ENCODE assay signal across 27 cellular contexts in the genomic region with DNA sequence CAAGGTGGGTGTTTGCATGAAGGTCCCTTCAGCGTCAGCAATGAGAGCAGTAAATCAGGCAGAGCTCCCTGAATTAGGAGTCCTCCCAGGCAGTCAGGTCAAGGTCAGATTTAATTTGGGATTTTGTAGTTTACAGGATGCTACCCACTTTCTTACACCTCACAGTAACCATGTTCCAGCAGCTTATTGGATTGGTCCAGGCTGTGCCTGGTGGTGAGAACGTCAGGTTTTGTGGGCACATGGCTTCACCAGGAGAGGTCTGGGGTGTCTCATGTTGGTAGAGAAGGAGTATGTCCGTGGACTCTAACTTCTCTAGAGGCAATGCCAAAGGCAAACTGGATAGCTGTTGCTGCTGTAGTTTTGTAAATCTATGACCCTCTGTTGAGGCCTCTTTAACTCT.
DNase-seq lines count a peak whose midpoint lies in the region; ATAC-seq, FAIRE-seq and TF ChIP-seq lines count a peak whose summit lies in the region.
"Had no signal": no experiment of that assay in that cellular context is flagged by ENCODE, and none has a peak within 500 bp of the region (broad histone marks: within the 10 kb centered on the region; RNA-seq: fewer than 3 reads in every experiment).

No MANE protein-coding gene starts in this region.

- FAIRE-seq in urothelium cell line (lab: Jason Lieb, UNC): peak; percentile 53
- FAIRE-seq: A204.1, GM12878, GM12892, GM18507 had no signal

- H3K9me3 Mint-ChIP-seq in nephron: no peaks in the 10 kb centered on the region
- H3K9me3 Mint-ChIP-seq: CD4-positive, alpha-beta T cell; CD8-positive, alpha-beta T cell had no signal

- no peak overlapping the region for H3K4me2 ChIP-seq in smooth muscle cell

- H3K27me3 Mint-ChIP-seq in nephron (ENCODE audit: low read depth): no peaks in the 10 kb centered on the region

- no peaks in the 10 kb centered on the region for H3F3A ChIP-seq in smooth muscle cell (ENCODE audit: low read depth)

- H3K27me3 ChIP-seq in left ventricle myocardium inferior (ENCODE audit: low read depth): no peaks in the 10 kb centered on the region
- no peaks in the 10 kb centered on the region for H3K27me3 ChIP-seq in rectal smooth muscle tissue (ENCODE audit: control insufficient read depth, insufficient read depth, low read length)
- H3K27me3 ChIP-seq in smooth muscle cell (ENCODE audit: low read depth): no peaks in the 10 kb centered on the region
- H3K27me3 ChIP-seq: BLaER1 treated with 17β-estradiol and CSF1 and Interleukin-3, amounts not matched to agents 10 nM and 100 nM had no signal

- intact Hi-C loops in left ventricle myocardium inferior (cut with micrococcal nuclease) (no loop called here), Right ventricle myocardium superior (cut with DNase I) (no loop called here)

- H2AFZ ChIP-seq in smooth muscle cell (ENCODE audit: low read depth): no peak overlapping the region

- no peak overlapping the region for H3K4me3 Mint-ChIP-seq in nephron
- H3K4me3 Mint-ChIP-seq: B cell; CD4-positive, alpha-beta T cell; CD8-positive, alpha-beta T cell had no signal

- H3K27ac ChIP-seq in left ventricle myocardium inferior (replicated peaks) (peak overlapping the region; percentile 81), rectal smooth muscle tissue (ENCODE audit: low read depth, low read length) (peak overlapping the region; percentile 47), smooth muscle cell (ENCODE audit: low read depth) (no peak overlapping the region)
- H3K27ac ChIP-seq: BLaER1 treated with 17β-estradiol and CSF1 and Interleukin-3, amounts not matched to agents 10 nM and 100 nM; C4-2B had no signal

- 96% methylated on average over 3 of the region's 3 CpGs for WGBS in smooth muscle cell (ENCODE audit: low lambda C conversion rate)

- TF ChIP-seq CTCF in left ventricle myocardium inferior (IDR thresholded peaks at IDR 0.05; ENCODE audit: borderline replicate concordance) (no peak), nephron (IDR thresholded peaks at IDR 0.05; ENCODE audit: unreplicated experiment in 3 of 3) (no peak), smooth muscle cell (IDR thresholded peaks at IDR 0.05; ENCODE audit: borderline replicate concordance, insufficient read depth, poor library complexity, severe bottlenecking) (no peak)

- DNase-seq in left ventricle myocardium inferior: no peak
- DNase-seq in Right ventricle myocardium superior: no peak
- DNase-seq in urothelium cell line (ENCODE audit: low spot score): no peak
- no peak for DNase-seq in OCI-M1 (lab: John Stamatoyannopoulos, UW)
- no peak for DNase-seq in AG20443 (ENCODE audit: low spot score)
- no peak for DNase-seq in smooth muscle cell (lab: John Stamatoyannopoulos, UW; ENCODE audit: unreplicated experiment)
- DNase-seq: 8988T; ACHN; AML-193; CD4-positive, alpha-beta T cell; CD8-positive, alpha-beta T cell; DMS 273 treated with DMSO at 0.1 percent for 48 hours; DMS153; DMS53; DMS79; DND-41; EL; GDM1 had no signal

- H3K9me3 ChIP-seq in left ventricle myocardium inferior (replicated peaks) (no peaks in the 10 kb centered on the region), smooth muscle cell (replicated peaks; ENCODE audit: low read depth) (no peaks in the 10 kb centered on the region)
- H3K9me3 ChIP-seq: BLaER1 treated with 17β-estradiol and CSF1 and Interleukin-3, amounts not matched to agents 10 nM and 100 nM had no signal

- peak overlapping the region; percentile 16 to 39 (median 17) for H3K27ac Mint-ChIP-seq in nephron
- H3K27ac Mint-ChIP-seq: B cell; CD4-positive, alpha-beta T cell; CD8-positive, alpha-beta T cell had no signal

- H3K79me2 ChIP-seq in smooth muscle cell (ENCODE audit: low read depth): no peaks in the 10 kb centered on the region

- H4K20me1 ChIP-seq in smooth muscle cell (ENCODE audit: low read depth): no peaks in the 10 kb centered on the region
- H4K20me1 ChIP-seq: BLaER1 treated with 17β-estradiol and CSF1 and Interleukin-3, amounts not matched to agents 10 nM and 100 nM had no signal

- H3K9ac ChIP-seq in rectal smooth muscle tissue (ENCODE audit: low read length) (no peak overlapping the region), smooth muscle cell (ENCODE audit: low read depth) (no peak overlapping the region)
- H3K9ac ChIP-seq: BLaER1 treated with 17β-estradiol and CSF1 and Interleukin-3, amounts not matched to agents 10 nM and 100 nM had no signal

- H3K4me1 ChIP-seq in left ventricle myocardium inferior (peaks cover 97% of the 10 kb centered on the region), rectal smooth muscle tissue (ENCODE audit: control insufficient read depth, insufficient read depth, low read length) (peaks cover 37% of the 10 kb centered on the region), smooth muscle cell (ENCODE audit: low read depth) (no peaks in the 10 kb centered on the region)

- ATAC-seq in Right ventricle myocardium superior (ENCODE audit: poor library complexity): no peak
- ATAC-seq: CD8-positive, alpha-beta T cell; GM12878 had no signal

- H3K4me3 ChIP-seq in left ventricle myocardium inferior (no peak overlapping the region), rectal smooth muscle tissue (ENCODE audit: low read length) (no peak overlapping the region), smooth muscle cell (no peak overlapping the region)
- H3K4me3 ChIP-seq: BLaER1 treated with 17β-estradiol and CSF1 and Interleukin-3, amounts not matched to agents 10 nM and 100 nM; GM12878 had no signal

- H3K4me1 Mint-ChIP-seq in nephron: peaks cover 36% of the 10 kb centered on the region
- H3K4me1 Mint-ChIP-seq: B cell had no signal

- H3K36me3 ChIP-seq in left ventricle myocardium inferior (no peaks in the 10 kb centered on the region), rectal smooth muscle tissue (ENCODE audit: control insufficient read depth, insufficient read depth, low read length) (no peaks in the 10 kb centered on the region), smooth muscle cell (ENCODE audit: low read depth) (no peaks in the 10 kb centered on the region)
- H3K36me3 ChIP-seq: BLaER1 treated with 17β-estradiol and CSF1 and Interleukin-3, amounts not matched to agents 10 nM and 100 nM had no signal

- no peaks in the 10 kb centered on the region for H3K36me3 Mint-ChIP-seq in nephron (ENCODE audit: low read depth)
- H3K36me3 Mint-ChIP-seq: CD8-positive, alpha-beta T cell had no signal
